9 cellular contexts compared by ENCODE assay signal in the genomic region with DNA sequence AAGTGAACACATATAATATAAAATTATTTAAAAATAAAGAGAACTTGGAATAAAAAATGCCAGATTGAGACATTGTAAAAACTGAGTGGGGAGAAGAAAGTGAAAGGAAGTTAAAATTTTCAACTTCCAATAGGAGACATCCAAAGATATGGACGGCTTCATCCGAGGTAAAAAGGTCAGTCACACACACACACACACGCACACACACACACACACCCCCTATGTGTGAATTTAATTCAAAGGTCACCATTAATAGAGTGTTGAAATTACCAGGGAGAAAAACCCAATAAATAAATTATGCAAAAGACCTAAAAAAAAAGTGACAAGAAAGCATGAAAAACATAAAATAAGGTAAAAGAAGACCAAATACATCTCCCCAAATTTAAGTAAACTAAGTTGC.
"Had no signal": no experiment of that assay in that cellular context is flagged by ENCODE, and none has a peak within 500 bp of the region (broad histone marks: within the 10 kb centered on the region; RNA-seq: fewer than 3 reads in every experiment).

No MANE protein-coding gene starts in this region.

- H3K4me1 ChIP-seq: HAP-1 had no signal

- H3K9me3 Mint-ChIP-seq: HFFc6 had no signal

- DNase-seq: GM23248, GOT3, H7, HFFc6, IMR-90, KBM-7 had no signal

- H3K9me3 ChIP-seq: HAP-1 had no signal

- H3K27ac ChIP-seq: GM23248, KMS-11 had no signal

- H3K36me3 ChIP-seq: HAP-1 had no signal

- ATAC-seq: HCT116 had no signal

- H3K4me3 Mint-ChIP-seq: HFFc6 had no signal

- H3K4me3 ChIP-seq: GM23248, HAP-1 had no signal

- H3K27ac Mint-ChIP-seq: HFFc6 had no signal
